ENCODE assay signal across 8 cellular contexts in the genomic region with DNA sequence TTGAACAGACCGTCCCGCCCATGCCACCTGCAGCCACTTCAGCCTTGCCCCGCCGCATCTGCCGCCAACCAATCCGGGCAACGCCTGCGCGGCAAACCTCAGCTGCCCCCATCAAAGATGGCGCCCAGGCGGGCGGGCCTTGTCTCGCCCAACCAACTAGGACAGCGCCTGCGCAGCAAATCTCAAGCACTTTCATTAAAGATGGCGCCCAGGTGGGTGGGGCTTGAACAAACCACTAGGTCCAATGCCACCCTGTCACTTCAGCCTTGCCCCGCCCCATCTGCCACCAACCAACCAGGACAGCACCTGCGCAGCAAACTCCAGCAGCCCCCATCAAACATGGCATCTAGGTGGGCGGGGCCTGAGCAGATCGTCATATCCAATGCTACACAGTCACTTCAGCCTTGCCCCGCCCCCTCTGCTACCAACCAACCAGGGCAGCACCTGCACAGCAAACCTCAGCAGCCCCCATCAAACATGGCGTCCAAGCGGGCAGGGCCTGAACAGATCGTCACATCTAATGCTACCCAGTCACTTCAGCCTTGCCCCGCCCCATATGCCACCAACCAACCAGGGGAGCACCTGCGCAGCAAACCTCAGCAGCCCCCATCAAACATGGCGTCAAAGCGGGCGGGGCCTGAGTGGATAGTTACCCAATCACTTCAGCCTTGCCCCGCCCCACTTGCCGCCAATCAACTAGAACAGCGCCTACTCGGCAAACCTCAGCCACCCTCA. TPM values are rescaled to one million over a fixed set of nuclear protein-coding genes. Genes with fewer than 3 reads are reported as not detected.
DNase-seq lines count a peak whose midpoint lies in the region; ATAC-seq, FAIRE-seq and TF ChIP-seq lines count a peak whose summit lies in the region.

No MANE protein-coding gene starts in this region.

- peaks cover 57% of the 10 kb centered on the region for H4K20me1 ChIP-seq in HepG2 (ENCODE audit: insufficient read depth, low read length)

- peak overlapping the region; percentile 55 to 96 (median 84); a peak in 5 of 6 replicates for H3K4me3 ChIP-seq in HepG2 (replicated peaks in 1 of 3; ENCODE audit: insufficient read depth in 1 of 3, low read depth in 2 of 3, low read length in 3 of 3)

- POLR2A ChIA-PET in HepG2 (lab: Yijun Ruan, JAX): interaction anchor here (0.8 to 5.1 kb wide), 16 partner anchors 22 to 258 kb away, joined by 3 to 52 read pairs (median 7); no protein-coding TSS in a partner anchor

- H3K4me1 ChIP-seq in HepG2 (ENCODE audit: insufficient read depth, low read length): peaks cover 49% of the 10 kb centered on the region

- in situ Hi-C loops in HepG2 (cut with HindIII; ENCODE audit: extremely low pct_ligation_motif_present, low pct_unique_long_range_greater_than_20kb): loop anchor here (10.0 kb wide), 1 partner anchor 226 kb away; no protein-coding TSS in a partner anchor

- H3K9ac ChIP-seq in HepG2 (ENCODE audit: insufficient read depth, low read depth, low read length): peak overlapping the region; percentile 93

- H3K9me3 ChIP-seq in HepG2 (ENCODE audit: low read length): no peaks in the 10 kb centered on the region

- TF ChIP-seq CTCF in HepG2 (CRISPR knock-in tag; IDR thresholded peaks at IDR 0.05): no peak

- peaks cover 93% of the 10 kb centered on the region for H3K79me2 ChIP-seq in HepG2 (ENCODE audit: insufficient read depth, low read length)

- peak; percentile 40 to 75 for TF ChIP-seq POLR2A in HepG2 (IDR thresholded peaks at IDR 0.05; ENCODE audit: insufficient read depth in 1 of 2, low read depth in 2 of 2, low read length in 2 of 2)

- no peak for TF ChIP-seq RAD21 in HepG2 (CRISPR knock-in tag; IDR thresholded peaks at IDR 0.05)

- 50% methylated on average over 14 of the region's 33 CpGs for WGBS in HepG2 (ENCODE audit: low lambda C conversion rate)

- peak; percentile 87 for FAIRE-seq in HepG2 (lab: Jason Lieb, UNC)

- TF ChIP-seq EP300 in HepG2 (IDR thresholded peaks at IDR 0.05; ENCODE audit: low read depth in 2 of 2, low read length in 2 of 2) (0 out of 4 replicates have a peak, but pooled peaks of 1 of the 2 experiments have one; percentile 15), HepG2 (CRISPR knock-in tag; IDR thresholded peaks at IDR 0.05; ENCODE audit: borderline replicate concordance) (no peak)

- no peak overlapping the region for H2AFZ ChIP-seq in HepG2 (ENCODE audit: low read length)

- intact Hi-C loops in HepG2 (cut with micrococcal nuclease; ENCODE audit: unreplicated experiment): loop anchor here (1.0 kb wide), 2 partner anchors 230 to 257 kb away; no protein-coding TSS in a partner anchor

- TSS peak; percentile 46 for BruUV-seq in HepG2 (replicated peaks; lab: Mats Ljungman, UMichigan)

- no peaks in the 10 kb centered on the region for H3K27me3 ChIP-seq in HepG2 (ENCODE audit: control insufficient read depth in 1 of 2, insufficient read depth in 2 of 2, low read length in 2 of 2)

- peak; percentile 42 to 45 for ATAC-seq in activated CD4-positive, CD25-positive, alpha-beta regulatory T cell treated with anti-CD3 and anti-CD28 coated beads, Interleukin-2, amount 50 U/mL, for 24 hours
- peak; percentile 63 for ATAC-seq in HepG2
- no peak for ATAC-seq in GM18858 (IDR thresholded peaks at IDR 0.05; ENCODE audit: unreplicated experiment)
- no peak for ATAC-seq in HG03442 (IDR thresholded peaks at IDR 0.05; ENCODE audit: unreplicated experiment)
- no peak for ATAC-seq in HG03565 (IDR thresholded peaks at IDR 0.05; ENCODE audit: unreplicated experiment)

- no peak for DNase-seq in activated CD4-positive, CD25-positive, alpha-beta regulatory T cell treated with anti-CD3 and anti-CD28 coated beads, Interleukin-2, amount 50 U/mL, for 72 hours
- peak; percentile 74 to 100 (median 99) for DNase-seq in caudate nucleus (lab: John Stamatoyannopoulos, UW)
- peak; percentile 97 for DNase-seq in HepG2 (ENCODE audit: low spot score)
- peak; percentile 79 to 100 (median 98) for DNase-seq in substantia nigra (lab: John Stamatoyannopoulos, UW)

- H3K4me2 ChIP-seq in HepG2 (ENCODE audit: low read depth, low read length): peak overlapping the region; percentile 3; the same call in 1 of the 2 replicates

- CTCF ChIA-PET in HepG2 (lab: Yijun Ruan, JAX; ENCODE audit: low intra/inter-chr PET ratio, low total read pairs): no interaction called here

- H3K27ac ChIP-seq in caudate nucleus (ENCODE audit: low read depth, low read length): peak overlapping the region; percentile 79
- H3K27ac ChIP-seq in HepG2 (ENCODE audit: extremely low read length, insufficient read depth, low read length): peak overlapping the region; percentile 90
- H3K27ac ChIP-seq in substantia nigra (ENCODE audit: low read depth, low read length, poor library complexity, severe bottlenecking): peak overlapping the region; percentile 91

- H3K36me3 ChIP-seq in HepG2 (replicated peaks in 1 of 2; ENCODE audit: control insufficient read depth in 1 of 2, insufficient read depth in 2 of 2, low read length in 2 of 2): peaks cover 4 to 24% of the 10 kb centered on the region in 2 experiments; a peak in 4 of 5 replicates

TF ChIP-seq in HepG2, 621 proteins besides CTCF, POLR2A, EP300 and RAD21 (continues in another document):
- TF ChIP-seq NFYB (CRISPR knock-in tag; IDR thresholded peaks at IDR 0.05) (peak; percentile 77), SAP130 (CRISPR knock-in tag; IDR thresholded peaks at IDR 0.05; ENCODE audit: low read depth) (peak; percentile 42; the same call in 1 of the 2 replicates), TARDBP (CRISPR knock-in tag; IDR thresholded peaks at IDR 0.05) (0 out of 2 replicates have a peak, but pooled peaks have one; percentile 0), GABPB1 (CRISPR knock-in tag; IDR thresholded peaks at IDR 0.05) (peak; percentile 47; the same call in 1 of the 2 replicates), ZMAT3 (CRISPR knock-in tag; conservative IDR thresholded peaks at IDR 0.05) (peak; percentile 28; the same call in 1 of the 2 replicates), PAF1 (CRISPR knock-in tag; IDR thresholded peaks at IDR 0.05) (peak; percentile 25; the same call in 1 of the 2 replicates), SP5 (CRISPR knock-in tag; IDR thresholded peaks at IDR 0.05; ENCODE audit: borderline replicate concordance, low read depth) (peak; percentile 34), BCL6 (CRISPR knock-in tag; IDR thresholded peaks at IDR 0.05) (no peak), KDM5A (IDR thresholded peaks at IDR 0.05; ENCODE audit: borderline replicate concordance, low read length) (peak; percentile 31; the same call in 1 of the 2 replicates), ZNF777 (CRISPR knock-in tag; IDR thresholded peaks at IDR 0.05) (no peak), HDAC1 (CRISPR knock-in tag; IDR thresholded peaks at IDR 0.05) (peak; percentile 37; the same call in 1 of the 2 replicates)

RNA-seq across cellular contexts. Expression of a gene that starts 1.4 kb away (rescaled TPM):
- 394 and 704 TPM in 2 replicates for total RNA-seq in HepG2 (2016; rRNA removed; fragmentation: Illumina TruSeq; extraction: Trizol)
- 17.7 and 23.7 TPM in 2 replicates for total RNA-seq in HepG2 (2016; cell fraction: cytosol; rRNA removed; fragmentation: Illumina TruSeq; extraction: Trizol; ENCODE audit: low read depth)
- total RNA-seq in HepG2 (2016; cell fraction: insoluble cytoplasmic fraction; rRNA removed; fragmentation: Illumina TruSeq; extraction: Trizol): 382 and 653 TPM in 2 replicates
- 115 and 127 TPM in 2 replicates for total RNA-seq in HepG2 (2016; cell fraction: membrane; rRNA removed; fragmentation: Illumina TruSeq; extraction: Trizol)
- total RNA-seq in HepG2 (2016; cell fraction: nucleus; rRNA removed; fragmentation: Illumina TruSeq; extraction: Trizol): 396 and 431 TPM in 2 replicates
- polyA plus RNA-seq in HepG2 (2011; rRNA removed): 207 and 217 TPM in 2 replicates
- polyA plus RNA-seq in HepG2 (2011; cell fraction: cytosol; rRNA removed): 149 and 189 TPM in 2 replicates
- polyA plus RNA-seq in HepG2 (2011; cell fraction: nucleus; rRNA removed): 427 and 442 TPM in 2 replicates
- polyA plus RNA-seq in HepG2 (2012): 320 and 326 TPM in 2 replicates
- 19.8 and 21.8 TPM in 2 replicates for polyA plus RNA-seq in HepG2 (2016; cell fraction: cytosol; fragmentation: Illumina TruSeq; extraction: Trizol; ENCODE audit: low read depth)
- 400 and 409 TPM in 2 replicates for polyA plus RNA-seq in HepG2 (2016; cell fraction: insoluble cytoplasmic fraction; fragmentation: Illumina TruSeq; extraction: Trizol; ENCODE audit: low read depth)
- 62.9 and 76.9 TPM in 2 replicates for polyA plus RNA-seq in HepG2 (2016; cell fraction: membrane; fragmentation: Illumina TruSeq; extraction: Trizol; ENCODE audit: low read depth)
- polyA plus RNA-seq in HepG2 (2016; cell fraction: nucleus; fragmentation: Illumina TruSeq; extraction: Trizol; ENCODE audit: insufficient read depth, low read depth): 445 and 465 TPM in 2 replicates
- 0.16 and 469 TPM in 2 replicates for polyA minus RNA-seq in HepG2 (2011; rRNA and poly(A)+ RNA removed; ENCODE audit: low replicate concordance)
- polyA minus RNA-seq in HepG2 (2011; cell fraction: cytosol; rRNA and poly(A)+ RNA removed): 545 and 624 TPM in 2 replicates
- 580 and 741 TPM in 2 replicates for polyA minus RNA-seq in HepG2 (2011; cell fraction: nucleus; rRNA and poly(A)+ RNA removed)

RNA-seq across cellular contexts. Expression of a gene that starts 1.4 kb away (rescaled TPM):
- 4.4 and 10.3 TPM in 2 replicates for total RNA-seq in HepG2 (2016; rRNA removed; fragmentation: Illumina TruSeq; extraction: Trizol)
- 16.0 and 17.5 TPM in 2 replicates for total RNA-seq in HepG2 (2016; cell fraction: cytosol; rRNA removed; fragmentation: Illumina TruSeq; extraction: Trizol; ENCODE audit: low read depth)
- 4.3 and 9.2 TPM in 2 replicates for total RNA-seq in HepG2 (2016; cell fraction: insoluble cytoplasmic fraction; rRNA removed; fragmentation: Illumina TruSeq; extraction: Trizol)
- 9.9 and 10.9 TPM in 2 replicates for total RNA-seq in HepG2 (2016; cell fraction: membrane; rRNA removed; fragmentation: Illumina TruSeq; extraction: Trizol)
- 23.7 and 33.0 TPM in 2 replicates for total RNA-seq in HepG2 (2016; cell fraction: nucleus; rRNA removed; fragmentation: Illumina TruSeq; extraction: Trizol)
- polyA plus RNA-seq in HepG2 (2011; rRNA removed): 5.4 and 7.2 TPM in 2 replicates
- polyA plus RNA-seq in HepG2 (2011; cell fraction: cytosol; rRNA removed): 2.3 TPM in 2 replicates
- polyA plus RNA-seq in HepG2 (2011; cell fraction: nucleus; rRNA removed): 14.9 and 17.2 TPM in 2 replicates
- 2.8 and 4.3 TPM in 2 replicates for polyA plus RNA-seq in HepG2 (2012)
- polyA plus RNA-seq in HepG2 (2016; cell fraction: cytosol; fragmentation: Illumina TruSeq; extraction: Trizol; ENCODE audit: low read depth): not detected in 2 replicates
- 0.98 and 1.3 TPM in 2 replicates for polyA plus RNA-seq in HepG2 (2016; cell fraction: insoluble cytoplasmic fraction; fragmentation: Illumina TruSeq; extraction: Trizol; ENCODE audit: low read depth)
- polyA plus RNA-seq in HepG2 (2016; cell fraction: membrane; fragmentation: Illumina TruSeq; extraction: Trizol; ENCODE audit: low read depth): not detected in 2 replicates
- polyA plus RNA-seq in HepG2 (2016; cell fraction: nucleus; fragmentation: Illumina TruSeq; extraction: Trizol; ENCODE audit: insufficient read depth, low read depth): 13.4 and 15.3 TPM in 2 replicates
- 18.0 TPM in 1 of 2 replicates, not detected in the other for polyA minus RNA-seq in HepG2 (2011; rRNA and poly(A)+ RNA removed; ENCODE audit: low replicate concordance)
- polyA minus RNA-seq in HepG2 (2011; cell fraction: cytosol; rRNA and poly(A)+ RNA removed): 6.6 and 8.2 TPM in 2 replicates
- 75.7 and 113 TPM in 2 replicates for polyA minus RNA-seq in HepG2 (2011; cell fraction: nucleus; rRNA and poly(A)+ RNA removed)

Comparison
In these comparisons a context has a peak if more than half of its experiments do, and no peak if none do; other contexts are left out.
1. ATAC-seq: peak in activated CD4-positive, CD25-positive, alpha-beta regulatory T cell treated with anti-CD3 and anti-CD28 coated beads, Interleukin-2, amount 50 U/mL, for 24 hours (2 of 2) and HepG2 (single experiment); none in GM18858 (single experiment), HG03442 (single experiment) and HG03565 (single experiment).
2. Peak in every context shown above with its lines, with median percentiles within 50 percentile points of each other: H3K27ac ChIP-seq.